In genomic region chr21:27390384-27390783, GRCh38 we compare ENCODE assay signal across 3 cellular contexts.
TF ChIP-seq lines count a peak whose summit lies in the region.

No MANE protein-coding gene starts in this region.

TF ChIP-seq in GM23338, 12 proteins besides CTCF, POLR2A, EP300 and RAD21 (continues in another document):
- TF ChIP-seq EZH2 (IDR thresholded peaks at IDR 0.05; ENCODE audit: low read depth, unreplicated experiment) (no peak), POLR2AphosphoS5 (IDR thresholded peaks at IDR 0.05; ENCODE audit: low read depth) (no peak), ETS1 (IDR thresholded peaks at IDR 0.05) (no peak), JUNB (IDR thresholded peaks at IDR 0.05; ENCODE audit: unreplicated experiment) (no peak), CREB1 (CRISPR knock-in tag; IDR thresholded peaks at IDR 0.05; ENCODE audit: low read depth) (no peak), EZH2phosphoT487 (IDR thresholded peaks at IDR 0.05; ENCODE audit: unreplicated experiment) (no peak), ZNF331 (CRISPR knock-in tag; IDR thresholded peaks at IDR 0.05; ENCODE audit: low read depth) (no peak), ZNF114 (CRISPR knock-in tag; IDR thresholded peaks at IDR 0.05) (no peak), NANOG (IDR thresholded peaks at IDR 0.05; ENCODE audit: borderline replicate concordance) (no peak), STAT1 (IDR thresholded peaks at IDR 0.05; ENCODE audit: unreplicated experiment) (no peak), REST (IDR thresholded peaks at IDR 0.05; ENCODE audit: unreplicated experiment) (no peak)

TF ChIP-seq in IMR-90, 13 proteins besides CTCF, POLR2A, EP300 and RAD21:
- TF ChIP-seq FOS (IDR thresholded peaks at IDR 0.05; ENCODE audit: low read depth, low read length) (no peak), RCOR1 (IDR thresholded peaks at IDR 0.05; ENCODE audit: insufficient replicate concordance, low read length) (no peak), MXI1 (IDR thresholded peaks at IDR 0.05; ENCODE audit: borderline replicate concordance, low read depth, low read length) (no peak), SMC3 (IDR thresholded peaks at IDR 0.05; ENCODE audit: low read depth, low read length) (no peak), CHD1 (IDR thresholded peaks at IDR 0.05; ENCODE audit: low read depth, low read length) (no peak), BHLHE40 (IDR thresholded peaks at IDR 0.05; ENCODE audit: low read depth, low read length) (no peak), ELK1 (IDR thresholded peaks at IDR 0.05; ENCODE audit: borderline replicate concordance, low read depth, low read length) (no peak), MAFK (IDR thresholded peaks at IDR 0.05; ENCODE audit: low read depth, low read length) (no peak), RFX5 (IDR thresholded peaks at IDR 0.05; ENCODE audit: low read depth, low read length) (no peak), CEBPB (IDR thresholded peaks at IDR 0.05; ENCODE audit: low read depth, low read length) (no peak), USF2 (IDR thresholded peaks at IDR 0.05; ENCODE audit: low read depth, low read length) (no peak), MAZ (IDR thresholded peaks at IDR 0.05; ENCODE audit: borderline replicate concordance, low read depth, low read length) (no peak), NFE2L2 (IDR thresholded peaks at IDR 0.05; ENCODE audit: low read depth, low read length) (no peak)

TF ChIP-seq in endothelial cell of umbilical vein, 7 proteins besides CTCF, POLR2A, EP300 and RAD21:
- no peak for TF ChIP-seq JUN (IDR thresholded peaks at IDR 0.05; ENCODE audit: borderline replicate concordance, insufficient read depth, insufficient read length, low read depth)
- TF ChIP-seq GATA2 (IDR thresholded peaks at IDR 0.05; ENCODE audit: insufficient read depth, insufficient read length, low read depth, low read length), result peak; percentile 34
- no peak for TF ChIP-seq MYC (IDR thresholded peaks at IDR 0.05; ENCODE audit: low read depth, low read length)
